Comparison of ENCODE assay signal across 8 cellular contexts in genomic region chr1:22451702-22452400, GRCh38.
DNase-seq lines count a peak whose midpoint lies in the region; ATAC-seq and TF ChIP-seq lines count a peak whose summit lies in the region.

A gene with protein sequence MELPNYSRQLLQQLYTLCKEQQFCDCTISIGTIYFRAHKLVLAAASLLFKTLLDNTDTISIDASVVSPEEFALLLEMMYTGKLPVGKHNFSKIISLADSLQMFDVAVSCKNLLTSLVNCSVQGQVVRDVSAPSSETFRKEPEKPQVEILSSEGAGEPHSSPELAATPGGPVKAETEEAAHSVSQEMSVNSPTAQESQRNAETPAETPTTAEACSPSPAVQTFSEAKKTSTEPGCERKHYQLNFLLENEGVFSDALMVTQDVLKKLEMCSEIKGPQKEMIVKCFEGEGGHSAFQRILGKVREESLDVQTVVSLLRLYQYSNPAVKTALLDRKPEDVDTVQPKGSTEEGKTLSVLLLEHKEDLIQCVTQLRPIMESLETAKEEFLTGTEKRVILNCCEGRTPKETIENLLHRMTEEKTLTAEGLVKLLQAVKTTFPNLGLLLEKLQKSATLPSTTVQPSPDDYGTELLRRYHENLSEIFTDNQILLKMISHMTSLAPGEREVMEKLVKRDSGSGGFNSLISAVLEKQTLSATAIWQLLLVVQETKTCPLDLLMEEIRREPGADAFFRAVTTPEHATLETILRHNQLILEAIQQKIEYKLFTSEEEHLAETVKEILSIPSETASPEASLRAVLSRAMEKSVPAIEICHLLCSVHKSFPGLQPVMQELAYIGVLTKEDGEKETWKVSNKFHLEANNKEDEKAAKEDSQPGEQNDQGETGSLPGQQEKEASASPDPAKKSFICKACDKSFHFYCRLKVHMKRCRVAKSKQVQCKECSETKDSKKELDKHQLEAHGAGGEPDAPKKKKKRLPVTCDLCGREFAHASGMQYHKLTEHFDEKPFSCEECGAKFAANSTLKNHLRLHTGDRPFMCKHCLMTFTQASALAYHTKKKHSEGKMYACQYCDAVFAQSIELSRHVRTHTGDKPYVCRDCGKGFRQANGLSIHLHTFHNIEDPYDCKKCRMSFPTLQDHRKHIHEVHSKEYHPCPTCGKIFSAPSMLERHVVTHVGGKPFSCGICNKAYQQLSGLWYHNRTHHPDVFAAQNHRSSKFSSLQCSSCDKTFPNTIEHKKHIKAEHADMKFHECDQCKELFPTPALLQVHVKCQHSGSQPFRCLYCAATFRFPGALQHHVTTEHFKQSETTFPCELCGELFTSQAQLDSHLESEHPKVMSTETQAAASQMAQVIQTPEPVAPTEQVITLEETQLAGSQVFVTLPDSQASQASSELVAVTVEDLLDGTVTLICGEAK (plus strand): TSS chr1:22451851. CDS start chr1:22489949, 38,098 bp downstream.

- peaks cover 5% of the 10 kb centered on the region for H3K9me3 Mint-ChIP-seq in central memory CD8-positive, alpha-beta T cell

- H3K27ac Mint-ChIP-seq in central memory CD8-positive, alpha-beta T cell (ENCODE audit: low read depth): peak within 1 kb of the TSS; percentile 99

- peaks cover 12% of the 10 kb centered on the region for H3K36me3 Mint-ChIP-seq in central memory CD8-positive, alpha-beta T cell (ENCODE audit: insufficient read depth)

- peak within 1 kb of the TSS; percentile 96 for H3K4me3 Mint-ChIP-seq in central memory CD8-positive, alpha-beta T cell

- TF ChIP-seq POLR2A in GM18951 (IDR thresholded peaks at IDR 0.05; ENCODE audit: extremely low read depth, insufficient read depth, insufficient read length): peak; percentile 62

- H3K4me1 Mint-ChIP-seq in central memory CD8-positive, alpha-beta T cell: peaks cover 45% of the 10 kb centered on the region

- no peaks in the 10 kb centered on the region for H3K27me3 Mint-ChIP-seq in central memory CD8-positive, alpha-beta T cell

- DNase-seq in AG08396 (ENCODE audit: low spot score) (peak; percentile 95), NCI-H345 (lab: John Stamatoyannopoulos, UW) (peak; percentile 98), iris pigment epithelial cell (ENCODE audit: low read depth) (peak; percentile 99)
- DNase-seq in activated CD4-positive, CD25-positive, alpha-beta regulatory T cell treated with anti-CD3 and anti-CD28 coated beads, Interleukin-2, amount 50 U/mL, for 16 hours (ENCODE audit: low read depth, low spot score): peak; percentile 83
- DNase-seq in central memory CD8-positive, alpha-beta T cell (ENCODE audit: low spot score in 2 of 2): peak; percentile 86 to 93
- peak; percentile 84 to 93 for DNase-seq in stimulated activated CD4-positive, alpha-beta T cell treated with anti-CD3 and anti-CD28 coated beads, Interleukin-12 subunit alpha, Interleukin-12 subunit beta, amount 100 ng/mL, for 24 hours (ENCODE audit: low read depth in 2 of 2)

- ATAC-seq in HG03196 (IDR thresholded peaks at IDR 0.05; ENCODE audit: unreplicated experiment): peak; percentile 84
- ATAC-seq in central memory CD8-positive, alpha-beta T cell (replicated peaks; ENCODE audit: extremely low read depth, poor library complexity, severe bottlenecking): peak; percentile 93

- in situ Hi-C loops in GM18951 (cut with MboI; ENCODE audit: low sequenced_read_pairs, unreplicated experiment): no loop called here

Comparison
In these comparisons a context has a peak if more than half of its experiments do, and no peak if none do; other contexts are left out.
1. Peak in every context shown above with its lines: DNase-seq and ATAC-seq.